ENCODE assay signal across 9 cellular contexts in the genomic region with DNA sequence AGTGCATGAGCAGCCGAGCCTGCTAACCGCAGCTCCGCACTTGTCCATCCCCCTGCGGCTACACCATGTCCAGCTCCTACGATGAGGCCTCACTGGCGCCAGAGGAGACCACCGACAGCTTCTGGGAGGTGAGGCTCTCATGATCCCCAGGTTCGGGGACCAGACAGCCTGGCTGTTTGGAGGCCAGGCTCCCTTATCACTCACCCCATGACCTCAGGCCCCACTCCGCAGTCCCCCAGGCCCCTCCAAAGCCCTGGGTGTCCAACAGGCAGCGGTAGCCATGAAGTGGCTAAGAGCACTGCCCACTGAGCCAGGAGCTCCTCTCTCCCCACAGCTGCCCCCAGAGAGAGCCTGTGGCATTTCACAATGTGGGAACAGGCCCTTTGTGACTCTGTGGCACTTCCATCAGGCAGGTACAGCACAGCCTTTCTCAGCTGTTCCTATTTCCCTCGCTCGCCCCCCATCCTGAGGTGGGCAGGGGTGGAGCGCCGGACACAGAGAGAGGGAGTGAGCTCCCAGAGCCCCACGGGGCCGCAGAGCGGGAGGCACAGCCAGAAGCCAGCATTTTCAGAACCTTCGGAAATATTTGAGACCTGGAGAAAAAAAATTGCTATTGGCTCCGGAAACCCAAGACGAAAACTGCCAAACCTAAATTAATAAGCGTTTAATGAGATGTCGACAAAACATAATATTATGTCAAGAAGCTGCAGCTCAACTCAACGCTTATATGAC. TPM values are rescaled to one million over a fixed set of nuclear protein-coding genes. Genes with fewer than 3 reads are reported as not detected.
DNase-seq lines count a peak whose midpoint lies in the region; ATAC-seq and TF ChIP-seq lines count a peak whose summit lies in the region.
"Had no signal": no experiment of that assay in that cellular context is flagged by ENCODE, and none has a peak within 500 bp of the region (broad histone marks: within the 10 kb centered on the region; RNA-seq: fewer than 3 reads in every experiment).

No MANE protein-coding gene starts in this region.

- H3K27ac ChIP-seq in DND-41 (ENCODE audit: low read length) (no peak overlapping the region), SJCRH30 (no peak overlapping the region)

- peak overlapping the region in 1 of 2 experiments; percentile 43; a peak in 1 of 4 replicates for H3K4me3 ChIP-seq in DND-41 (ENCODE audit: low read depth in 1 of 2, low read length in 2 of 2)
- peak overlapping the region; percentile 55 for H3K4me3 ChIP-seq in SJCRH30
- H3K4me3 ChIP-seq in retinal pigment epithelial cell (ENCODE audit: low read length), result peak overlapping the region; percentile 37

- TF ChIP-seq CTCF in DND-41 (IDR thresholded peaks at IDR 0.05; ENCODE audit: borderline replicate concordance, extremely low read depth, low read length, poor library complexity, severe bottlenecking) (no peak), retinal pigment epithelial cell (conservative IDR thresholded peaks at IDR 0.05; ENCODE audit: low read depth, low read length) (no peak)

- H4K20me1 ChIP-seq in DND-41 (ENCODE audit: insufficient read depth, low read length), result no peaks in the 10 kb centered on the region

- DNase-seq in DND-41, result no peak
- DNase-seq in SJCRH30, result peak; percentile 39 to 49
- no peak for DNase-seq in left ventricle myocardium superior
- no peak for DNase-seq in retinal pigment epithelial cell (ENCODE audit: low read depth)
- no peak for DNase-seq in middle frontal gyrus (ENCODE audit: extremely low spot score, low spot score)
- DNase-seq in hypothalamus (lab: John Stamatoyannopoulos, UW), result no peak
- no peak for DNase-seq in ecto neural progenitor cell (ENCODE audit: low spot score)

- H3K79me2 ChIP-seq in DND-41 (ENCODE audit: insufficient read depth, low read length), result no peaks in the 10 kb centered on the region

- H2AFZ ChIP-seq in DND-41 (ENCODE audit: low read depth, low read length), result peak overlapping the region; percentile 77

- H3K9me3 ChIP-seq in DND-41 (ENCODE audit: insufficient read depth, low read length, severe bottlenecking) (no peaks in the 10 kb centered on the region), SJCRH30 (replicated peaks) (no peaks in the 10 kb centered on the region)

- H3K4me1 ChIP-seq in DND-41 (ENCODE audit: insufficient read depth, low read length) (peaks cover 14% of the 10 kb centered on the region), SJCRH30 (no peaks in the 10 kb centered on the region)

- H3K27me3 ChIP-seq in DND-41 (ENCODE audit: insufficient read depth, low read length, poor library complexity) (no peaks in the 10 kb centered on the region), SJCRH30 (no peaks in the 10 kb centered on the region)

- intact Hi-C loops in left ventricle myocardium superior (cut with micrococcal nuclease), result loop anchor here (5.0 kb wide), 1 partner anchor 81 kb away; no protein-coding TSS in a partner anchor

- H3K36me3 ChIP-seq in DND-41 (ENCODE audit: insufficient read depth, low read length) (no peaks in the 10 kb centered on the region), SJCRH30 (no peaks in the 10 kb centered on the region)

- peak overlapping the region; percentile 44 for H3K9ac ChIP-seq in DND-41 (ENCODE audit: low read depth, low read length)

- ATAC-seq in DND-41 (ENCODE audit: insufficient read depth, low read depth) (no peak), left ventricle myocardium superior (peak; percentile 11), GM18519 (IDR thresholded peaks at IDR 0.05; ENCODE audit: low FRiP score, unreplicated experiment) (no peak)

- H3K4me2 ChIP-seq in DND-41 (ENCODE audit: insufficient read depth, low read length), result peak overlapping the region; percentile 63

RNA-seq across cellular contexts. Expression of gene SPDEF, which starts 29.7 kb away (rescaled TPM):
- not detected in 2 replicates for total RNA-seq in SJCRH30 (2014; rRNA removed; shearing (Covaris generic))
- total RNA-seq in left ventricle myocardium superior, result not detected
- total RNA-seq: Daoy had no signal

Comparison
In these comparisons a context has a peak if more than half of its experiments do, and no peak if none do; other contexts are left out.
1. DNase-seq: peak in SJCRH30 (2 of 2); none in DND-41 (single experiment), left ventricle myocardium superior (single experiment), retinal pigment epithelial cell (single experiment), middle frontal gyrus (single experiment), hypothalamus (0 of 51) and ecto neural progenitor cell (single experiment).